ENCODE assay signal across 1 cellular context in the genomic region with DNA sequence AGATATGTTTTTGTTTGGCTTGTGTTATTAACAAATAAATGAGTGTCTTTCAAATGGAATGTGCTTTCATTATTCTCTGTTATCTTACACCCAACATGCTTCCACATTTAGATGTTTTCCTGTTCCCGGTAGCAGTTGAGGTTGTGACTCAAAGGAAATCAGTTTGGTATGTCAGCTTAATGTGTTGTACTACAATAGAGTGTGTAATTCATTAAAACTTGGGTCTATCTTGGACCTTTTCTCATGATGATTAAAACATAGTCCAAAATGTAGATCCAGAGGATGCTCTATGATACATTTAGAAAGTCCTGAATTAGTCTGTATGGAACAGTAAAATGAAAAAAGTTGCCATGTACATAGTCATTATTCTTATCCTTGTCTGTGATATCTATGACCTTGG.
TF ChIP-seq lines count a peak whose summit lies in the region.

No MANE protein-coding gene starts in this region.

TF ChIP-seq in IMR-90, 13 proteins besides CTCF, POLR2A, EP300 and RAD21:
- TF ChIP-seq MAZ (IDR thresholded peaks at IDR 0.05; ENCODE audit: borderline replicate concordance, low read depth, low read length) (no peak), NFE2L2 (IDR thresholded peaks at IDR 0.05; ENCODE audit: low read depth, low read length) (no peak), CEBPB (IDR thresholded peaks at IDR 0.05; ENCODE audit: low read depth, low read length) (no peak), MXI1 (IDR thresholded peaks at IDR 0.05; ENCODE audit: borderline replicate concordance, low read depth, low read length) (no peak), RFX5 (IDR thresholded peaks at IDR 0.05; ENCODE audit: low read depth, low read length) (no peak), SMC3 (IDR thresholded peaks at IDR 0.05; ENCODE audit: low read depth, low read length) (no peak), MAFK (IDR thresholded peaks at IDR 0.05; ENCODE audit: low read depth, low read length) (no peak), BHLHE40 (IDR thresholded peaks at IDR 0.05; ENCODE audit: low read depth, low read length) (no peak), FOS (IDR thresholded peaks at IDR 0.05; ENCODE audit: low read depth, low read length) (no peak), USF2 (IDR thresholded peaks at IDR 0.05; ENCODE audit: low read depth, low read length) (no peak), RCOR1 (IDR thresholded peaks at IDR 0.05; ENCODE audit: insufficient replicate concordance, low read length) (no peak), CHD1 (IDR thresholded peaks at IDR 0.05; ENCODE audit: low read depth, low read length) (no peak), ELK1 (IDR thresholded peaks at IDR 0.05; ENCODE audit: borderline replicate concordance, low read depth, low read length) (no peak)
